ENCODE assay signal across 10 cellular contexts in the genomic region with DNA sequence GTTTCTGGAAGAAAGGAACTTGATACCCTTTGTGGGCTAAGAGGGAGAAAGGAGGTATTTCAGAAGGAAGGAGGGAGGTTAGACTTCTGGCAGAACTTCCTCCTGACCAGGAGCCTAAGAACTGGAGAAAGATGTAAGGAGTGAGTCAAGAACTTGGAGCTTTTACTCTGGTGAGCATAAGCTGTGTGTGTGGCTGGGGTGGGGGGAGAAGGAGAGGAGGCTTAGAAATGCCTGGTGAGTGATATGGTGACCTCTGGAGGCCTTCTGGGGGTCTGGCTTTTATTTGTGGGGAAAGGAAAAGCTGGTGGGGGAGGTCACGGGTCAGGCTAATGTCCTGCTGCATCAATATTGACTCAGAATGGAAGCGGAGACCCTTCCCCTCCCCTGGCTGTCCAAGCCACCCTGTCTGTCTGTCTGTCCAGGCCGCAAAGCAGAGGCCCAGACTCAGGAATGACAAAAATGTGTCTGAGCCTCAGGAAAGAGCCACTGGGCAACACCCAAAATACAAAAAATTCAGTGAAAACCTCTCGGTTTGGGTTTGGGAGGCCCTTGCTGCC. TPM values are rescaled to one million over a fixed set of nuclear protein-coding genes. Genes with fewer than 3 reads are reported as not detected.
DNase-seq lines count a peak whose midpoint lies in the region; ATAC-seq, FAIRE-seq and TF ChIP-seq lines count a peak whose summit lies in the region.
"Had no signal": no experiment of that assay in that cellular context is flagged by ENCODE, and none has a peak within 500 bp of the region (broad histone marks: within the 10 kb centered on the region; RNA-seq: fewer than 3 reads in every experiment).

No MANE protein-coding gene starts in this region.

- no peaks in the 10 kb centered on the region for H3K36me3 Mint-ChIP-seq in nephron (ENCODE audit: low read depth)

- peak overlapping the region; percentile 94 to 100 (median 99) for H3K27ac Mint-ChIP-seq in nephron
- H3K27ac Mint-ChIP-seq: activated naive CD8-positive, alpha-beta T cell treated with anti-CD3 and anti-CD28 coated beads, Interleukin-2, amount 50 U/mL, for 24 hours had no signal

- DNase-seq in Peyer's patch (no peak), esophagus muscularis mucosa (ENCODE audit: extremely low spot score) (no peak), urothelium cell line (ENCODE audit: low spot score) (peak; percentile 51), NCI-H510A (lab: John Stamatoyannopoulos, UW) (no peak)
- DNase-seq: activated naive CD8-positive, alpha-beta T cell treated with anti-CD3 and anti-CD28 coated beads, Interleukin-2, amount 50 U/mL, for 24 hours; NCI-H774; stimulated activated CD4-positive, alpha-beta T cell treated with anti-CD3 and anti-CD28 coated beads, Interleukin-15, amount 100 ng/mL, for 24 hours had no signal

- 75% methylated on average over 4 of the region's 4 CpGs for WGBS in esophagus muscularis mucosa

- H3K9me3 ChIP-seq in Peyer's patch (no peaks in the 10 kb centered on the region), esophagus muscularis mucosa (no peaks in the 10 kb centered on the region)

- no peaks in the 10 kb centered on the region for H3K9me3 Mint-ChIP-seq in nephron
- H3K9me3 Mint-ChIP-seq: activated naive CD8-positive, alpha-beta T cell treated with anti-CD3 and anti-CD28 coated beads, Interleukin-2, amount 50 U/mL, for 24 hours had no signal

- intact Hi-C loops in esophagus muscularis mucosa (cut with DNase I): no loop called here

- TF ChIP-seq EP300 in esophagus muscularis mucosa (IDR thresholded peaks at IDR 0.05): no peak

- H3K4me1 Mint-ChIP-seq in nephron: peaks cover 74% of the 10 kb centered on the region

- H3K4me3 ChIP-seq in Peyer's patch (no peak overlapping the region), esophagus muscularis mucosa (peak overlapping the region; percentile 73 to 89 (median 88))

- H3K27me3 ChIP-seq in Peyer's patch (no peaks in the 10 kb centered on the region), esophagus muscularis mucosa (peaks cover 0 to 2% (median 0%) of the 10 kb centered on the region in 4 donors)

- H3K27ac ChIP-seq in Peyer's patch (peak overlapping the region; percentile 12 to 96 (median 52)), esophagus muscularis mucosa (replicated peaks in 1 of 4) (peak overlapping the region; percentile 95 to 99 (median 99))

- TF ChIP-seq CTCF in Peyer's patch (IDR thresholded peaks at IDR 0.05) (no peak), esophagus muscularis mucosa (IDR thresholded peaks at IDR 0.05) (no peak), nephron (IDR thresholded peaks at IDR 0.05; ENCODE audit: unreplicated experiment in 3 of 3) (no peak)

- H3K4me3 Mint-ChIP-seq in nephron: peak overlapping the region; percentile 56 to 98 (median 96)
- H3K4me3 Mint-ChIP-seq: activated naive CD8-positive, alpha-beta T cell treated with anti-CD3 and anti-CD28 coated beads, Interleukin-2, amount 50 U/mL, for 24 hours had no signal

- FAIRE-seq in urothelium cell line (lab: Jason Lieb, UNC): no peak

- TF ChIP-seq POLR2A in Peyer's patch (IDR thresholded peaks at IDR 0.05) (no peak), esophagus muscularis mucosa (IDR thresholded peaks at IDR 0.05; ENCODE audit: low read depth) (no peak)

- H3K4me1 ChIP-seq in Peyer's patch (peaks cover 6 to 84% (median 8%) of the 10 kb centered on the region in 4 donors), esophagus muscularis mucosa (peaks cover 53 to 97% (median 94%) of the 10 kb centered on the region in 4 donors)

- H3K36me3 ChIP-seq in Peyer's patch: no peaks in the 10 kb centered on the region
- H3K36me3 ChIP-seq in esophagus muscularis mucosa: no peaks in the 10 kb centered on the region

- no peak for ATAC-seq in HG02981 (IDR thresholded peaks at IDR 0.05; ENCODE audit: unreplicated experiment)
- no peak for ATAC-seq in HG02759 (IDR thresholded peaks at IDR 0.05; ENCODE audit: unreplicated experiment)
- ATAC-seq: activated naive CD8-positive, alpha-beta T cell treated with anti-CD3 and anti-CD28 coated beads, Interleukin-2, amount 50 U/mL, for 24 hours had no signal

- H3K27me3 Mint-ChIP-seq in nephron (ENCODE audit: low read depth): peaks cover 3% of the 10 kb centered on the region

RNA-seq across cellular contexts. Expression of gene LRP1, which starts 4.8 kb away (rescaled TPM):
- 100 to 1,000 TPM; 128 to 312 (median 207) TPM for total RNA-seq in Peyer's patch
- 100 to 1,000 TPM; 203 to 338 (median 250) TPM for total RNA-seq in esophagus muscularis mucosa

RNA-seq across cellular contexts. Expression of gene LRP1-AS, which starts 14.3 kb away (rescaled TPM):
- total RNA-seq in Peyer's patch: not detected
- total RNA-seq in esophagus muscularis mucosa: not detected

RNA-seq across cellular contexts. Expression of gene STAT6, which starts 21.9 kb away (rescaled TPM):
- 100 to 1,000 TPM; 278 to 416 (median 382) TPM for total RNA-seq in Peyer's patch
- total RNA-seq in esophagus muscularis mucosa: 100 to 1,000 TPM; 111 to 168 (median 157) TPM

RNA-seq across cellular contexts. Expression of gene NAB2, which starts 44.2 kb away (rescaled TPM):
- total RNA-seq in Peyer's patch (10 to 100 TPM in 2 of 4 donors, 1 to 10 TPM in 2; 7.4 to 17.0 (median 10.3) TPM), esophagus muscularis mucosa (10 to 100 TPM; 21.6 to 41.5 (median 35.1) TPM)

RNA-seq across cellular contexts. Expression of gene NEMP1, which starts 54.5 kb away (rescaled TPM):
- 10 to 100 TPM in 1 of 4 donors, 1 to 10 TPM in 3; 4.6 to 11.6 (median 5.7) TPM for total RNA-seq in Peyer's patch
- 10 to 100 TPM in 2 of 4 donors, 1 to 10 TPM in 2; 8.3 to 11.8 (median 10.0) TPM for total RNA-seq in esophagus muscularis mucosa

Comparison
In these comparisons a context has a peak if more than half of its experiments do, and no peak if none do; other contexts are left out.
1. H3K4me3 ChIP-seq: peak in esophagus muscularis mucosa (4 of 4); none in Peyer's patch (0 of 4).